Comparison of ENCODE assay signal across 9 cellular contexts in genomic region chr6:168851460-168852103, GRCh38.
A peak's percentile ranks its signal among the peaks of the same experiment; 100 is the strongest.
DNase-seq lines count a peak whose midpoint lies in the region; ATAC-seq and TF ChIP-seq lines count a peak whose summit lies in the region.
"Had no signal": no experiment of that assay in that cellular context is flagged by ENCODE, and none has a peak within 500 bp of the region (broad histone marks: within the 10 kb centered on the region; RNA-seq: fewer than 3 reads in every experiment).

No MANE protein-coding gene starts in this region.

- no peak overlapping the region for H3K4me3 ChIP-seq in CD8-positive, alpha-beta memory T cell (ENCODE audit: low read length)
- H3K4me3 ChIP-seq in MM.1S (ENCODE audit: low read length) (no peak overlapping the region; the same call in 1 of the 2 replicates), esophagus muscularis mucosa (peak overlapping the region; percentile 30 to 48 (median 34))

- H3K4me1 ChIP-seq in CD8-positive, alpha-beta memory T cell (ENCODE audit: insufficient read depth, low read length), result no peaks in the 10 kb centered on the region
- H3K4me1 ChIP-seq in MM.1S (ENCODE audit: low read length) (no peaks in the 10 kb centered on the region), esophagus muscularis mucosa (peaks cover 0 to 12% (median 7%) of the 10 kb centered on the region in 4 donors)

- peaks cover 10 to 13% (median 11%) of the 10 kb centered on the region in 3 donors for H3K4me1 Mint-ChIP-seq in CD8-positive, alpha-beta memory T cell

- no peak overlapping the region for H3K27ac ChIP-seq in CD8-positive, alpha-beta memory T cell (ENCODE audit: low read depth, low read length)
- H3K27ac ChIP-seq in MM.1S (ENCODE audit: low read length), result no peak overlapping the region
- peak overlapping the region in 1 of 4 donors; percentile 14 for H3K27ac ChIP-seq in esophagus muscularis mucosa (replicated peaks in 1 of 4)

- no peaks in the 10 kb centered on the region for H3K9me2 ChIP-seq in MM.1S (replicated peaks; ENCODE audit: insufficient read depth, low read length)

- H2AFZ ChIP-seq in MM.1S (ENCODE audit: low read length), result peak overlapping the region; percentile 38; the same call in 1 of the 2 replicates

- ATAC-seq in HG02870 (IDR thresholded peaks at IDR 0.05; ENCODE audit: unreplicated experiment) (no peak), GM18907 (IDR thresholded peaks at IDR 0.05; ENCODE audit: unreplicated experiment) (no peak), HG03442 (IDR thresholded peaks at IDR 0.05; ENCODE audit: unreplicated experiment) (no peak), HG03159 (IDR thresholded peaks at IDR 0.05; ENCODE audit: unreplicated experiment) (no peak)

- H3K79me2 ChIP-seq in MM.1S (ENCODE audit: low read length), result no peaks in the 10 kb centered on the region

- no peaks in the 10 kb centered on the region for H3K36me3 Mint-ChIP-seq in CD8-positive, alpha-beta memory T cell

- peak overlapping the region in 5 of 8 donors; percentile 42 to 70 (median 58) for H3K27ac Mint-ChIP-seq in CD8-positive, alpha-beta memory T cell

- no peaks in the 10 kb centered on the region for H3K36me3 ChIP-seq in CD8-positive, alpha-beta memory T cell (ENCODE audit: insufficient read depth, low read length)
- H3K36me3 ChIP-seq in MM.1S (replicated peaks; ENCODE audit: insufficient read depth, low read length), result no peaks in the 10 kb centered on the region
- no peaks in the 10 kb centered on the region for H3K36me3 ChIP-seq in esophagus muscularis mucosa

- DNase-seq in CD8-positive, alpha-beta memory T cell, result no peak
- DNase-seq in MM.1S (peak; percentile 6), esophagus muscularis mucosa (ENCODE audit: extremely low spot score) (no peak), pons (ENCODE audit: low spot score) (peak; percentile 45)
- DNase-seq: activated effector memory CD4-positive, alpha-beta T cell treated with anti-CD3 and anti-CD28 coated beads, Interleukin-2, amount 50 U/mL, for 16 hours had no signal

- peak overlapping the region; percentile 34; the same call in 1 of the 2 replicates for H3K4me2 ChIP-seq in MM.1S (ENCODE audit: low read depth, low read length)

- H3K9me3 ChIP-seq in CD8-positive, alpha-beta memory T cell (ENCODE audit: low read length), result no peaks in the 10 kb centered on the region
- no peaks in the 10 kb centered on the region for H3K9me3 ChIP-seq in MM.1S (replicated peaks; ENCODE audit: insufficient read depth, low read length)
- no peaks in the 10 kb centered on the region for H3K9me3 ChIP-seq in esophagus muscularis mucosa

- peak overlapping the region in 6 of 7 donors; percentile 37 to 74 (median 54) for H3K4me3 Mint-ChIP-seq in CD8-positive, alpha-beta memory T cell

- no peaks in the 10 kb centered on the region for H3F3A ChIP-seq in MM.1S (ENCODE audit: insufficient read depth, low read length)

- no peak for TF ChIP-seq EP300 in esophagus muscularis mucosa (IDR thresholded peaks at IDR 0.05)

- no peaks in the 10 kb centered on the region for H3K27me3 Mint-ChIP-seq in CD8-positive, alpha-beta memory T cell

- TF ChIP-seq CTCF in MM.1S (IDR thresholded peaks at IDR 0.05; ENCODE audit: low read length) (no peak), esophagus muscularis mucosa (IDR thresholded peaks at IDR 0.05) (no peak)

- POLR2A ChIA-PET in CD8-positive, alpha-beta memory T cell (lab: Charles Lee), result no interaction called here

- no peaks in the 10 kb centered on the region for H4K20me1 ChIP-seq in MM.1S (ENCODE audit: insufficient read depth, low read length)

- 70% methylated on average over 9 of the region's 9 CpGs for WGBS in esophagus muscularis mucosa

- H3K9me3 Mint-ChIP-seq in CD8-positive, alpha-beta memory T cell, result peaks cover 0 to 2% (median 0%) of the 10 kb centered on the region in 5 donors

- no peak for TF ChIP-seq POLR2A in esophagus muscularis mucosa (IDR thresholded peaks at IDR 0.05; ENCODE audit: low read depth)

- CTCF ChIA-PET in CD8-positive, alpha-beta memory T cell (lab: Charles Lee), result interaction anchor here (1.6 kb wide), 1 partner anchor 21 kb away, joined by 3 read pairs; no protein-coding TSS in a partner anchor

- H3K27me3 ChIP-seq in CD8-positive, alpha-beta memory T cell (ENCODE audit: insufficient read depth, low read length, poor library complexity, severe bottlenecking), result no peaks in the 10 kb centered on the region
- peaks cover under 1% of the 10 kb centered on the region; the same call in 1 of the 2 replicates for H3K27me3 ChIP-seq in MM.1S (replicated peaks; ENCODE audit: insufficient read depth, low read length)
- H3K27me3 ChIP-seq in esophagus muscularis mucosa, result no peaks in the 10 kb centered on the region

- H3K9ac ChIP-seq in MM.1S (ENCODE audit: low read length), result no peak overlapping the region

- intact Hi-C loops in esophagus muscularis mucosa (cut with DNase I), result no loop called here

Comparison
In these comparisons a context has a peak if more than half of its experiments do, and no peak if none do; other contexts are left out.
1. DNase-seq: peak in MM.1S (single experiment) and pons (single experiment); none in CD8-positive, alpha-beta memory T cell (0 of 5) and esophagus muscularis mucosa (single experiment).
2. H3K4me3 ChIP-seq: peak in esophagus muscularis mucosa (4 of 4); none in CD8-positive, alpha-beta memory T cell (single experiment) and MM.1S (single experiment).